16 cellular contexts compared by ENCODE assay signal in genomic region chr18:7585272-7585670, GRCh38. TPM values are rescaled to one million over a fixed set of nuclear protein-coding genes. Genes with fewer than 3 reads are reported as not detected.
DNase-seq lines count a peak whose midpoint lies in the region; ATAC-seq and TF ChIP-seq lines count a peak whose summit lies in the region.
"Had no signal": no experiment of that assay in that cellular context is flagged by ENCODE, and none has a peak within 500 bp of the region (broad histone marks: within the 10 kb centered on the region; RNA-seq: fewer than 3 reads in every experiment).

No MANE protein-coding gene starts in this region.

- H3K27me3 Mint-ChIP-seq in chondrocyte (ENCODE audit: low read depth), result no peaks in the 10 kb centered on the region
- H3K27me3 Mint-ChIP-seq in activated CD8-positive, alpha-beta T cell treated with anti-CD3 and anti-CD28 coated beads for 36 hours, result peaks cover 1% of the 10 kb centered on the region
- H3K27me3 Mint-ChIP-seq: B cell, IgD-negative memory B cell had no signal

- H3K56ac ChIP-seq in IMR-90 (ENCODE audit: extremely low read depth, insufficient read depth, low read length), result no peak overlapping the region

- H3K27ac ChIP-seq in IMR-90 (ENCODE audit: insufficient read depth, low read length), result no peak overlapping the region
- H3K27ac ChIP-seq in osteoblast (ENCODE audit: low read depth, low read length), result no peak overlapping the region
- H3K27ac ChIP-seq: A549 had no signal

- H2AFZ ChIP-seq in IMR-90 (replicated peaks; ENCODE audit: low read length, poor library complexity), result no peak overlapping the region
- no peak overlapping the region for H2AFZ ChIP-seq in osteoblast (ENCODE audit: low read length)

- no peak overlapping the region for H2BK15ac ChIP-seq in IMR-90 (ENCODE audit: low read depth, low read length)

- H3K27me3 ChIP-seq in IMR-90 (ENCODE audit: control insufficient read depth, insufficient read depth, low read length) (no peaks in the 10 kb centered on the region), osteoblast (ENCODE audit: insufficient read depth, low read length) (no peaks in the 10 kb centered on the region)

- TF ChIP-seq POLR2A in IMR-90 (IDR thresholded peaks at IDR 0.05; ENCODE audit: low read depth, low read length), result no peak

- 0 out of 2 replicates have a peak, but pooled peaks cover 2% of the 10 kb centered on the region for H3K9me3 ChIP-seq in IMR-90 (ENCODE audit: control insufficient read depth, insufficient read depth, low read length)
- H3K9me3 ChIP-seq in osteoblast (ENCODE audit: low read depth, low read length), result no peaks in the 10 kb centered on the region
- H3K9me3 ChIP-seq in mucosa of descending colon, result no peaks in the 10 kb centered on the region

- H3K79me2 ChIP-seq in osteoblast (ENCODE audit: insufficient read depth, low read length), result peaks cover 67% of the 10 kb centered on the region

- no peak overlapping the region for H2BK20ac ChIP-seq in IMR-90 (ENCODE audit: low read depth, low read length)

- peaks cover 2% of the 10 kb centered on the region for H3K36me3 Mint-ChIP-seq in chondrocyte (ENCODE audit: low read depth)
- H3K36me3 Mint-ChIP-seq in activated CD8-positive, alpha-beta T cell treated with anti-CD3 and anti-CD28 coated beads for 36 hours (ENCODE audit: low read depth), result no peaks in the 10 kb centered on the region
- H3K36me3 Mint-ChIP-seq: IgD-negative memory B cell had no signal

- no peak overlapping the region for H4K5ac ChIP-seq in IMR-90 (ENCODE audit: low read depth, low read length)

- H3K4me3 ChIP-seq in IMR-90 (ENCODE audit: insufficient read depth, low read depth, low read length) (no peak overlapping the region), fibroblast of the aortic adventitia (ENCODE audit: low read depth, low read length) (no peak overlapping the region), osteoblast (ENCODE audit: insufficient read depth, low read length) (no peak overlapping the region), mucosa of descending colon (no peak overlapping the region)
- H3K4me3 ChIP-seq: A549, GM23338 had no signal

- BruUV-seq in IMR-90 (replicated peaks; lab: Mats Ljungman, UMichigan), result no TSS peak

- H4K20me1 ChIP-seq in IMR-90 (ENCODE audit: insufficient read depth, low read length) (no peaks in the 10 kb centered on the region), osteoblast (ENCODE audit: insufficient read depth, low read length) (no peaks in the 10 kb centered on the region)

- peaks cover 43% of the 10 kb centered on the region for H3K4me1 Mint-ChIP-seq in chondrocyte (ENCODE audit: low read depth)
- no peaks in the 10 kb centered on the region for H3K4me1 Mint-ChIP-seq in activated CD8-positive, alpha-beta T cell treated with anti-CD3 and anti-CD28 coated beads for 36 hours (ENCODE audit: low read depth)
- H3K4me1 Mint-ChIP-seq: B cell, IgD-negative memory B cell had no signal

- peak overlapping the region; percentile 78 for H3K27ac Mint-ChIP-seq in chondrocyte (ENCODE audit: unreplicated experiment)
- H3K27ac Mint-ChIP-seq in activated CD8-positive, alpha-beta T cell treated with anti-CD3 and anti-CD28 coated beads for 36 hours, result no peak overlapping the region
- H3K27ac Mint-ChIP-seq: B cell; CD4-positive, alpha-beta T cell; GM23338; IgD-negative memory B cell had no signal

- H3K4me1 ChIP-seq in IMR-90 (ENCODE audit: control insufficient read depth, insufficient read depth, low read length), result peaks cover 8% of the 10 kb centered on the region
- H3K4me1 ChIP-seq in osteoblast (ENCODE audit: insufficient read depth, low read length), result peaks cover 10% of the 10 kb centered on the region
- no peaks in the 10 kb centered on the region for H3K4me1 ChIP-seq in mucosa of descending colon (ENCODE audit: low read depth)

- TF ChIP-seq CTCF in IMR-90 (conservative IDR thresholded peaks at IDR 0.05; ENCODE audit: low read depth, low read length) (no peak), chondrocyte (IDR thresholded peaks at IDR 0.05) (no peak), fibroblast of the aortic adventitia (IDR thresholded peaks at IDR 0.05; ENCODE audit: insufficient read depth, low read length) (no peak), osteoblast (IDR thresholded peaks at IDR 0.05; ENCODE audit: extremely low read depth, low read depth, low read length) (no peak), mucosa of descending colon (IDR thresholded peaks at IDR 0.05) (no peak)
- no peak for TF ChIP-seq CTCF in activated CD8-positive, alpha-beta T cell treated with anti-CD3 and anti-CD28 coated beads for 36 hours (IDR thresholded peaks at IDR 0.05)

- dilution Hi-C loops in IMR-90 (cut with HindIII; ENCODE audit: low sequenced_read_pairs, unreplicated experiment), result no loop called here

- H4K8ac ChIP-seq in IMR-90 (ENCODE audit: low read depth in 2 of 2, low read length in 2 of 2), result no peak overlapping the region

- CTCF ChIA-PET in IMR-90 (lab: Yijun Ruan, JAX), result interaction anchor here (1.8 kb wide), 1 partner anchor 14 kb away, joined by 4 read pairs; no protein-coding TSS in a partner anchor
- CTCF ChIA-PET in activated CD8-positive, alpha-beta T cell treated with anti-CD3 and anti-CD28 coated beads for 36 hours (lab: Charles Lee), result no interaction called here

- ATAC-seq in IMR-90 (ENCODE audit: low read depth) (no peak), mucosa of descending colon (no peak)
- no peak for ATAC-seq in activated CD8-positive, alpha-beta T cell treated with anti-CD3 and anti-CD28 coated beads for 36 hours
- ATAC-seq: A549 had no signal

- H2AK5ac ChIP-seq in IMR-90 (ENCODE audit: low read depth, low read length), result no peak overlapping the region

- DNase-seq in IMR-90 (no peak), chondrocyte (ENCODE audit: low spot score) (no peak), fibroblast of the aortic adventitia (ENCODE audit: low read depth) (peak; percentile 44), osteoblast (ENCODE audit: insufficient read length, low spot score, missing footprints) (peak; percentile 31), mucosa of descending colon (no peak)
- no peak for DNase-seq in activated CD8-positive, alpha-beta T cell treated with anti-CD3 and anti-CD28 coated beads for 36 hours
- DNase-seq in activated CD4-positive, CD25-positive, alpha-beta regulatory T cell treated with anti-CD3 and anti-CD28 coated beads, Interleukin-2, amount 50 U/mL, for 72 hours, result no peak
- DNase-seq: C1 segment of cervical spinal cord; Calu3; CD4-positive, alpha-beta T cell; DMS 273 treated with DMSO at 0.1 percent for 48 hours; H7 had no signal

- no peak overlapping the region; the same call in 1 of the 2 replicates for H4K91ac ChIP-seq in IMR-90 (ENCODE audit: insufficient read depth, low read depth, low read length)

- H3K14ac ChIP-seq in IMR-90 (replicated peaks; ENCODE audit: low read depth, low read length), result no peak overlapping the region

- H3K4me2 ChIP-seq in IMR-90 (ENCODE audit: low read depth, low read length), result no peak overlapping the region
- peak overlapping the region; percentile 7 for H3K4me2 ChIP-seq in osteoblast (ENCODE audit: insufficient read depth, low read length)
- H3K4me2 ChIP-seq: A549, GM23338 had no signal

- H3K79me1 ChIP-seq in IMR-90 (ENCODE audit: low read depth in 1 of 2, low read length in 2 of 2), result peaks cover 22 to 65% of the 10 kb centered on the region in 2 experiments

- in situ Hi-C loops in IMR-90 (cut with MboI; ENCODE audit: low sequenced_read_pairs), result loop anchor here (25.0 kb wide), 1 partner anchor 327 kb away; no protein-coding TSS in a partner anchor

- TF ChIP-seq RAD21 in IMR-90 (IDR thresholded peaks at IDR 0.05; ENCODE audit: low read length), result no peak

- no peak overlapping the region for H3K18ac ChIP-seq in IMR-90 (ENCODE audit: low read depth, low read length)

- intact Hi-C loops in IMR-90 (cut with micrococcal nuclease) (no loop called here), mucosa of descending colon (cut with DNase I, micrococcal nuclease) (no loop called here)
- intact Hi-C loops in activated CD8-positive, alpha-beta T cell treated with anti-CD3 and anti-CD28 coated beads for 36 hours (cut with micrococcal nuclease), result no loop called here

- H3K23ac ChIP-seq in IMR-90 (ENCODE audit: low read depth, low read length), result no peak overlapping the region

- H3K4ac ChIP-seq in IMR-90 (ENCODE audit: low read depth, low read length), result no peak overlapping the region

- H3K9ac ChIP-seq in IMR-90 (ENCODE audit: low read depth, low read length), result no peak overlapping the region

- peaks cover 3% of the 10 kb centered on the region for H3K9me3 Mint-ChIP-seq in chondrocyte (ENCODE audit: low read depth)
- no peaks in the 10 kb centered on the region for H3K9me3 Mint-ChIP-seq in activated CD8-positive, alpha-beta T cell treated with anti-CD3 and anti-CD28 coated beads for 36 hours
- H3K9me3 Mint-ChIP-seq: CD4-positive, alpha-beta T cell had no signal

- peaks cover 10% of the 10 kb centered on the region for H3K9me1 ChIP-seq in IMR-90 (ENCODE audit: insufficient read depth, low read length)

- H2BK5ac ChIP-seq in IMR-90 (ENCODE audit: low read depth, low read length, poor library complexity, severe bottlenecking), result no peak overlapping the region

- H3K4me3 Mint-ChIP-seq in chondrocyte (ENCODE audit: unreplicated experiment), result no peak overlapping the region
- H3K4me3 Mint-ChIP-seq in activated CD8-positive, alpha-beta T cell treated with anti-CD3 and anti-CD28 coated beads for 36 hours, result no peak overlapping the region
- H3K4me3 Mint-ChIP-seq: B cell; CD4-positive, alpha-beta T cell; GM23338; IgD-negative memory B cell had no signal

- WGBS in IMR-90 (ENCODE audit: extremely low coverage in 2 of 2, insufficient read length in 1 of 2), 2 experiments, result no CpG with 5 or more reads among the region's 4 CpGs

- POLR2A ChIA-PET in IMR-90 (lab: Charles Lee; ENCODE audit: unreplicated experiment), result no interaction called here
- POLR2A ChIA-PET in activated CD8-positive, alpha-beta T cell treated with anti-CD3 and anti-CD28 coated beads for 36 hours (lab: Charles Lee), result no interaction called here

- H3K36me3 ChIP-seq in IMR-90 (ENCODE audit: control insufficient read depth, insufficient read depth, low read length) (no peaks in the 10 kb centered on the region), osteoblast (ENCODE audit: insufficient read depth, low read length) (no peaks in the 10 kb centered on the region), mucosa of descending colon (ENCODE audit: low read depth) (no peaks in the 10 kb centered on the region)

- no peak overlapping the region for H2AK9ac ChIP-seq in IMR-90 (replicated peaks; ENCODE audit: low read depth, low read length, poor library complexity)

- 0 out of 2 replicates have a peak overlapping the region, but pooled peaks have one; percentile 16 for H2BK120ac ChIP-seq in IMR-90 (ENCODE audit: low read depth, low read length)

TF ChIP-seq in IMR-90, 13 proteins besides CTCF, POLR2A, EP300 and RAD21 (continues in another document):
- no peak for TF ChIP-seq RCOR1 (IDR thresholded peaks at IDR 0.05; ENCODE audit: insufficient replicate concordance, low read length)

RNA-seq across cellular contexts. Expression of gene PTPRM, which starts 18.2 kb away (rescaled TPM):
- total RNA-seq in IMR-90 (2012; rRNA removed) (23.6 and 28.3 TPM in 2 replicates), chondrocyte (116 to 142 TPM (median 131 TPM) in 3 replicates), fibroblast of the aortic adventitia (ENCODE audit: low replicate concordance) (64.2 and 65.3 TPM in 2 replicates), osteoblast (84.7 and 89.3 TPM in 2 replicates), mucosa of descending colon (10 to 100 TPM; 15.3 to 41.1 (median 19.6) TPM)
- 42.4 and 51.2 TPM in 2 replicates for polyA plus RNA-seq in IMR-90 (2012; rRNA removed)
- 17.9 and 29.2 TPM in 2 replicates for polyA plus RNA-seq in IMR-90 (2012; cell fraction: cytosol; rRNA removed)
- polyA plus RNA-seq in IMR-90 (2012; cell fraction: nucleus; rRNA removed; ENCODE audit: low replicate concordance), result 75.1 and 198 TPM in 2 replicates
- 1 to 10 TPM; 2.1 to 3.0 TPM for total RNA-seq in activated CD8-positive, alpha-beta T cell treated with anti-CD3 and anti-CD28 coated beads for 36 hours

Comparison
In these comparisons a context has a peak if more than half of its experiments do, and no peak if none do; other contexts are left out.
1. DNase-seq: peak in fibroblast of the aortic adventitia (single experiment) and osteoblast (single experiment); none in IMR-90 (single experiment), chondrocyte (single experiment), activated CD8-positive, alpha-beta T cell treated with anti-CD3 and anti-CD28 coated beads for 36 hours (single experiment), mucosa of descending colon (0 of 3) and activated CD4-positive, CD25-positive, alpha-beta regulatory T cell treated with anti-CD3 and anti-CD28 coated beads, Interleukin-2, amount 50 U/mL, for 72 hours (single experiment).